ENCODE assay signal across 8 cellular contexts in genomic region chr10:21535494-21535818, GRCh38. TPM values are rescaled to one million over a fixed set of nuclear protein-coding genes. Genes with fewer than 3 reads are reported as not detected.
DNase-seq lines count a peak whose midpoint lies in the region; ATAC-seq, FAIRE-seq and TF ChIP-seq lines count a peak whose summit lies in the region.

No MANE protein-coding gene starts in this region.

- H3K9ac ChIP-seq in HepG2 (ENCODE audit: insufficient read depth, low read depth, low read length), result peak overlapping the region; percentile 71

- no peaks in the 10 kb centered on the region for H3K9me3 Mint-ChIP-seq in activated T-cell treated with anti-CD3 and anti-CD28 coated beads, Interleukin-2, amount 50 U/mL, for 4 hours

- peak overlapping the region; percentile 84 for H3K4me2 ChIP-seq in HepG2 (ENCODE audit: low read depth, low read length)

- peaks cover 14% of the 10 kb centered on the region for H3K36me3 Mint-ChIP-seq in activated T-cell treated with anti-CD3 and anti-CD28 coated beads, Interleukin-2, amount 50 U/mL, for 4 hours (ENCODE audit: insufficient read depth)

- no peak overlapping the region for H2AFZ ChIP-seq in HepG2 (ENCODE audit: low read length)

- 12 to 25% (median 17%) methylated on average over 6 to 7 of the region's 7 CpGs for WGBS in adrenal gland, 4 donors
- WGBS in HepG2 (ENCODE audit: low lambda C conversion rate), result 27% methylated on average over 7 of the region's 7 CpGs

- H3K27me3 ChIP-seq in adrenal gland (no peaks in the 10 kb centered on the region), HepG2 (ENCODE audit: control insufficient read depth in 1 of 2, insufficient read depth in 2 of 2, low read length in 2 of 2) (no peaks in the 10 kb centered on the region; a peak in 1 of 5 replicates), tibial artery (no peaks in the 10 kb centered on the region)

- DNase-seq in activated T-cell treated with anti-CD3 and anti-CD28 coated beads, Interleukin-2, amount 50 U/mL, for 4 hours, result no peak
- DNase-seq in activated T-cell treated with anti-CD3 and anti-CD28 coated beads for 4 hours (no peak), adrenal gland (no peak), HepG2 (ENCODE audit: low spot score) (no peak), tibial artery (no peak), islet precursor cell (no peak)

- peak overlapping the region; percentile 73 for H3K4me3 Mint-ChIP-seq in activated T-cell treated with anti-CD3 and anti-CD28 coated beads, Interleukin-2, amount 50 U/mL, for 4 hours

- intact Hi-C loops in adrenal gland (cut with DNase I), result loop anchor here in 1 of 2 donors (10.0 kb wide), 1 partner anchor 189 kb away; no protein-coding TSS in a partner anchor
- intact Hi-C loops in HepG2 (cut with micrococcal nuclease; ENCODE audit: unreplicated experiment), result no loop called here
- intact Hi-C loops in tibial artery (cut with DNase I; ENCODE audit: low total_unique reads), result no loop called here

- no peaks in the 10 kb centered on the region for H3K27me3 Mint-ChIP-seq in activated T-cell treated with anti-CD3 and anti-CD28 coated beads, Interleukin-2, amount 50 U/mL, for 4 hours (ENCODE audit: low read depth)

- CTCF ChIA-PET in HepG2 (lab: Yijun Ruan, JAX; ENCODE audit: low intra/inter-chr PET ratio, low total read pairs), result interaction anchor here (0.7 kb wide), 1 partner anchor 39 kb away, joined by 3 read pairs; no protein-coding TSS in a partner anchor

- H3K36me3 ChIP-seq in adrenal gland (replicated peaks in 1 of 2), result peaks cover 0 to 27% of the 10 kb centered on the region in 2 donors
- H3K36me3 ChIP-seq in HepG2 (replicated peaks in 1 of 2; ENCODE audit: control insufficient read depth in 1 of 2, insufficient read depth in 2 of 2, low read length in 2 of 2), result peaks cover 7 to 27% of the 10 kb centered on the region in 2 experiments
- peaks cover 16 to 37% (median 21%) of the 10 kb centered on the region in 3 donors for H3K36me3 ChIP-seq in tibial artery

- peaks cover 19% of the 10 kb centered on the region for H3K4me1 Mint-ChIP-seq in activated T-cell treated with anti-CD3 and anti-CD28 coated beads, Interleukin-2, amount 50 U/mL, for 4 hours (ENCODE audit: low read depth)

- POLR2A ChIA-PET in HepG2 (lab: Yijun Ruan, JAX), result interaction anchor here (3.8 to 4.0 kb wide), 2 partner anchors 9 to 39 kb away, joined by 20 to 25 read pairs; partner anchors contain the start of gene SKIDA1

- no peak for ATAC-seq in activated T-cell treated with anti-CD3 and anti-CD28 coated beads, Interleukin-2, amount 50 U/mL, for 4 hours
- ATAC-seq in HepG2, result no peak
- no peak for ATAC-seq in GM18909 (IDR thresholded peaks at IDR 0.05; ENCODE audit: poor library complexity, unreplicated experiment)
- no peak for ATAC-seq in HG03342 (IDR thresholded peaks at IDR 0.05; ENCODE audit: unreplicated experiment)

- H3K27ac ChIP-seq in adrenal gland (peak overlapping the region in 4 of 5 donors; percentile 66 to 100 (median 98)), HepG2 (ENCODE audit: extremely low read length, insufficient read depth, low read length) (peak overlapping the region; percentile 65), tibial artery (peak overlapping the region; percentile 91 to 96)

- H3K9me3 ChIP-seq in adrenal gland (replicated peaks in 1 of 3), result no peaks in the 10 kb centered on the region
- H3K9me3 ChIP-seq in HepG2 (ENCODE audit: low read length), result no peaks in the 10 kb centered on the region
- no peaks in the 10 kb centered on the region for H3K9me3 ChIP-seq in tibial artery

- H4K20me1 ChIP-seq in HepG2 (ENCODE audit: insufficient read depth, low read length), result peaks cover 13% of the 10 kb centered on the region; the same call in 1 of the 2 replicates

- H3K4me1 ChIP-seq in adrenal gland (replicated peaks in 1 of 2), result peaks cover 9 to 40% of the 10 kb centered on the region in 2 donors
- H3K4me1 ChIP-seq in HepG2 (ENCODE audit: insufficient read depth, low read length), result peaks cover 28% of the 10 kb centered on the region
- H3K4me1 ChIP-seq in tibial artery, result peaks cover 0 to 22% (median 7%) of the 10 kb centered on the region in 4 donors

- H3K4me3 ChIP-seq in adrenal gland, result peak overlapping the region in 2 of 4 donors; percentile 64 to 68
- peak overlapping the region; percentile 73 to 84 (median 81) for H3K4me3 ChIP-seq in HepG2 (replicated peaks in 1 of 3; ENCODE audit: insufficient read depth in 1 of 3, low read depth in 2 of 3, low read length in 3 of 3)
- H3K4me3 ChIP-seq in tibial artery, result peak overlapping the region; percentile 80 to 90

- no peak for FAIRE-seq in HepG2 (lab: Jason Lieb, UNC)

- in situ Hi-C loops in HepG2 (cut with HindIII; ENCODE audit: extremely low pct_ligation_motif_present, low pct_unique_long_range_greater_than_20kb), result no loop called here

- TF ChIP-seq EP300 in HepG2 (IDR thresholded peaks at IDR 0.05; ENCODE audit: low read depth in 2 of 2, low read length in 2 of 2), result no peak
- no peak for TF ChIP-seq EP300 in HepG2 (CRISPR knock-in tag; IDR thresholded peaks at IDR 0.05; ENCODE audit: borderline replicate concordance)

- peaks cover 64% of the 10 kb centered on the region for H3K79me2 ChIP-seq in HepG2 (ENCODE audit: insufficient read depth, low read length)

- no peak for TF ChIP-seq POLR2A in adrenal gland (IDR thresholded peaks at IDR 0.05)
- TF ChIP-seq POLR2A in HepG2 (IDR thresholded peaks at IDR 0.05; ENCODE audit: insufficient read depth in 1 of 2, low read depth in 2 of 2, low read length in 2 of 2), result no peak

- TF ChIP-seq RAD21 in HepG2 (CRISPR knock-in tag; IDR thresholded peaks at IDR 0.05), result no peak

- TF ChIP-seq CTCF in adrenal gland (IDR thresholded peaks at IDR 0.05) (no peak), HepG2 (CRISPR knock-in tag; IDR thresholded peaks at IDR 0.05) (no peak), tibial artery (IDR thresholded peaks at IDR 0.05) (no peak)

- BruUV-seq in HepG2 (replicated peaks; lab: Mats Ljungman, UMichigan), result no TSS peak

RNA-seq across cellular contexts. Expression of gene MLLT10, which starts 1.4 kb away (rescaled TPM):
- total RNA-seq in activated T-cell treated with anti-CD3 and anti-CD28 coated beads, Interleukin-2, amount 50 U/mL, for 4 hours, result 10 to 100 TPM; 28.6 to 30.6 (median 29.4) TPM
- total RNA-seq in adrenal gland, result 10 to 100 TPM; 16.7 to 48.1 (median 26.8) TPM
- 10 to 100 TPM; 15.8 to 30.2 (median 29.3) TPM for polyA plus RNA-seq in adrenal gland
- total RNA-seq in HepG2 (2016; rRNA removed; fragmentation: Illumina TruSeq; extraction: Trizol), result 39.3 and 51.3 TPM in 2 replicates
- total RNA-seq in HepG2 (2016; cell fraction: cytosol; rRNA removed; fragmentation: Illumina TruSeq; extraction: Trizol; ENCODE audit: low read depth), result 32.5 and 35.1 TPM in 2 replicates
- 40.6 and 48.2 TPM in 2 replicates for total RNA-seq in HepG2 (2016; cell fraction: insoluble cytoplasmic fraction; rRNA removed; fragmentation: Illumina TruSeq; extraction: Trizol)
- 43.6 and 51.5 TPM in 2 replicates for total RNA-seq in HepG2 (2016; cell fraction: membrane; rRNA removed; fragmentation: Illumina TruSeq; extraction: Trizol)
- total RNA-seq in HepG2 (2016; cell fraction: nucleus; rRNA removed; fragmentation: Illumina TruSeq; extraction: Trizol), result 132 and 141 TPM in 2 replicates
- polyA plus RNA-seq in HepG2 (2011; rRNA removed), result 72.1 and 84.1 TPM in 2 replicates
- polyA plus RNA-seq in HepG2 (2011; cell fraction: cytosol; rRNA removed), result 52.6 and 55.4 TPM in 2 replicates
- 70.8 and 78.9 TPM in 2 replicates for polyA plus RNA-seq in HepG2 (2011; cell fraction: nucleus; rRNA removed)
- 36.4 and 36.6 TPM in 2 replicates for polyA plus RNA-seq in HepG2 (2012)
- 39.6 and 43.2 TPM in 2 replicates for polyA plus RNA-seq in HepG2 (2016; cell fraction: cytosol; fragmentation: Illumina TruSeq; extraction: Trizol; ENCODE audit: low read depth)
- 41.2 and 47.5 TPM in 2 replicates for polyA plus RNA-seq in HepG2 (2016; cell fraction: insoluble cytoplasmic fraction; fragmentation: Illumina TruSeq; extraction: Trizol; ENCODE audit: low read depth)
- 46.0 and 49.8 TPM in 2 replicates for polyA plus RNA-seq in HepG2 (2016; cell fraction: membrane; fragmentation: Illumina TruSeq; extraction: Trizol; ENCODE audit: low read depth)
- 59.3 and 60.4 TPM in 2 replicates for polyA plus RNA-seq in HepG2 (2016; cell fraction: nucleus; fragmentation: Illumina TruSeq; extraction: Trizol; ENCODE audit: insufficient read depth, low read depth)
- 65.5 and 210 TPM in 2 replicates for polyA minus RNA-seq in HepG2 (2011; rRNA and poly(A)+ RNA removed; ENCODE audit: low replicate concordance)
- polyA minus RNA-seq in HepG2 (2011; cell fraction: cytosol; rRNA and poly(A)+ RNA removed), result 28.0 and 33.0 TPM in 2 replicates
- polyA minus RNA-seq in HepG2 (2011; cell fraction: nucleus; rRNA and poly(A)+ RNA removed), result 342 and 460 TPM in 2 replicates

RNA-seq across cellular contexts. Expression of gene SKIDA1, which starts 10.0 kb away (rescaled TPM):
- not detected for total RNA-seq in activated T-cell treated with anti-CD3 and anti-CD28 coated beads, Interleukin-2, amount 50 U/mL, for 4 hours
- total RNA-seq in adrenal gland (1 to 10 TPM in 7 of 8 donors, under 1 TPM in 1; 0.78 to 3.5 (median 2.6) TPM), HepG2 (2016; rRNA removed; fragmentation: Illumina TruSeq; extraction: Trizol) (1.4 and 1.5 TPM in 2 replicates)
- polyA plus RNA-seq in adrenal gland (1 to 10 TPM in 2 of 3 donors, under 1 TPM in 1; 0.64 to 2.3 (median 1.6) TPM), HepG2 (2011; rRNA removed) (0.29 and 0.73 TPM in 2 replicates)
- total RNA-seq in HepG2 (2016; cell fraction: cytosol; rRNA removed; fragmentation: Illumina TruSeq; extraction: Trizol; ENCODE audit: low read depth), result 0.35 and 0.40 TPM in 2 replicates
- total RNA-seq in HepG2 (2016; cell fraction: insoluble cytoplasmic fraction; rRNA removed; fragmentation: Illumina TruSeq; extraction: Trizol), result 1.1 and 1.2 TPM in 2 replicates
- 1.1 TPM in 2 replicates for total RNA-seq in HepG2 (2016; cell fraction: membrane; rRNA removed; fragmentation: Illumina TruSeq; extraction: Trizol)
- 1.4 TPM in 2 replicates for total RNA-seq in HepG2 (2016; cell fraction: nucleus; rRNA removed; fragmentation: Illumina TruSeq; extraction: Trizol)
- polyA plus RNA-seq in HepG2 (2011; cell fraction: cytosol; rRNA removed), result 0.17 and 0.19 TPM in 2 replicates
- polyA plus RNA-seq in HepG2 (2011; cell fraction: nucleus; rRNA removed), result 0.45 and 0.59 TPM in 2 replicates
- 0.24 and 0.85 TPM in 2 replicates for polyA plus RNA-seq in HepG2 (2012)
- 0.11 and 0.58 TPM in 2 replicates for polyA plus RNA-seq in HepG2 (2016; cell fraction: cytosol; fragmentation: Illumina TruSeq; extraction: Trizol; ENCODE audit: low read depth)
- 0.67 and 0.78 TPM in 2 replicates for polyA plus RNA-seq in HepG2 (2016; cell fraction: insoluble cytoplasmic fraction; fragmentation: Illumina TruSeq; extraction: Trizol; ENCODE audit: low read depth)
- 0.33 and 0.58 TPM in 2 replicates for polyA plus RNA-seq in HepG2 (2016; cell fraction: membrane; fragmentation: Illumina TruSeq; extraction: Trizol; ENCODE audit: low read depth)
- 2.7 and 2.8 TPM in 2 replicates for polyA plus RNA-seq in HepG2 (2016; cell fraction: nucleus; fragmentation: Illumina TruSeq; extraction: Trizol; ENCODE audit: insufficient read depth, low read depth)
- 0.12 and 0.28 TPM in 2 replicates for polyA minus RNA-seq in HepG2 (2011; rRNA and poly(A)+ RNA removed; ENCODE audit: low replicate concordance)
- polyA minus RNA-seq in HepG2 (2011; cell fraction: cytosol; rRNA and poly(A)+ RNA removed), result 0.49 and 0.88 TPM in 2 replicates
- polyA minus RNA-seq in HepG2 (2011; cell fraction: nucleus; rRNA and poly(A)+ RNA removed), result 0.50 and 0.52 TPM in 2 replicates
